In the genomic region with DNA sequence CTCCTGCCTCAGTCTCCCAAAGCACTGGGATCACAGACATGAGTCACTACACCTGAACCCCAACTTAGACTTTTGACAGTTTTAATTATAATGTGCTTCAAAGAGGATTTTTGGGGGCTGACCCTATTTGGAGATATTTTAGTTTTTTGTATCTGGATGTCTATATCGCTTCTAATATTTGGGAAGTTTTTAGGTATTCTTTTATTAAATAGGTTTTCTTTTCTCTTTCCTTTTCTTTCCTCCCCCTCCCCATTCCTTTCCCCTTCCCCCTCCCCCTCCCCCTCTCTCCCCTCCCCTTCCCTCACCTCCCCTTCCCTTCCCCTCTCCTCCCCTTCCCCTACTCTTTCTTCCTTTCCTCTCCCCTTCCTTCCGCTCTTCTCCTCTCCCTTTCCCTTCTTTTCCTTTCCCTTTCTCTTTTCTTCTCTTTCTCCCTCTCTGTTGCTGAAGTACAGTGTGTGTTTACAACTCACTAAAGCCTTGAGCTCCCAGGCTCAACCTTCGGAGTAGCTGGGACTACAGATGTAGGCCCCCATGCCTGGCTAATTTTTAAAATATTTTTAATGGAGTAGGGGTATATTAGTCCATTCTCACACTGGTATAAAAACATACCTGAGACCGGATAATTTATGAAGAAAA, we compare ENCODE assay signal across 39 cellular contexts. TPM values are rescaled to one million over a fixed set of nuclear protein-coding genes. Genes with fewer than 3 reads are reported as not detected.
"Had no signal": no experiment of that assay in that cellular context is flagged by ENCODE, and none has a peak within 500 bp of the region (broad histone marks: within the 10 kb centered on the region; RNA-seq: fewer than 3 reads in every experiment).

No MANE protein-coding gene starts in this region.

- H3K4me3 ChIP-seq: MG63 had no signal

- H3K36me3 ChIP-seq: MG63 had no signal

- DNase-seq: Karpas-422, Kasumi-1, MG63, MM.1S, MV-4-11, NCI-H1048, NCI-H1092, NCI-H1092 treated with DMSO at 0.1 percent for 48 hours, NCI-H1105, NCI-H1105 treated with DMSO at 0.1 percent for 48 hours, NCI-H1417, NCI-H1417 treated with DMSO at 0.1 percent for 48 hours, NCI-H1436, NCI-H1436 treated with DMSO at 0.1 percent for 48 hours, NCI-H146, NCI-H1694, NCI-H1694 treated with DMSO at 0.1 percent for 48 hours, NCI-H187, NCI-H187 treated with DMSO at 0.1 percent for 48 hours, NCI-H1930, NCI-H2029, NCI-H2029 treated with DMSO at 0.1 percent for 48 hours, NCI-H2081, NCI-H2081 treated with DMSO at 0.1 percent for 48 hours, NCI-H2107, NCI-H2171, NCI-H2171 treated with DMSO at 0.1 percent for 48 hours, NCI-H2227 treated with DMSO at 0.1 percent for 48 hours, NCI-H226, NCI-H345, NCI-H446, NCI-H446 treated with DMSO at 0.1 percent for 48 hours, NCI-H510A, NCI-H510A treated with DMSO at 0.1 percent for 48 hours, NCI-H524, NCI-H524 treated with DMSO at 0.1 percent for 48 hours had no signal

- H3K27me3 ChIP-seq: MG63 had no signal

- H3K9me3 ChIP-seq: MG63 had no signal

RNA-seq across cellular contexts. Expression of a gene that starts 24.4 kb away (rescaled TPM):
- total RNA-seq: LHCN-M2, MCF 10A, NCI-H460 had no signal
